Comparison of ENCODE assay signal across 1 cellular context in genomic region chr7:129845178-129845971, GRCh38.
TF ChIP-seq lines count a peak whose summit lies in the region.

No MANE protein-coding gene starts in this region.

TF ChIP-seq in K562, 482 proteins besides CTCF, POLR2A, EP300 and RAD21 (continued from another document):
- TF ChIP-seq, protein P1, sequence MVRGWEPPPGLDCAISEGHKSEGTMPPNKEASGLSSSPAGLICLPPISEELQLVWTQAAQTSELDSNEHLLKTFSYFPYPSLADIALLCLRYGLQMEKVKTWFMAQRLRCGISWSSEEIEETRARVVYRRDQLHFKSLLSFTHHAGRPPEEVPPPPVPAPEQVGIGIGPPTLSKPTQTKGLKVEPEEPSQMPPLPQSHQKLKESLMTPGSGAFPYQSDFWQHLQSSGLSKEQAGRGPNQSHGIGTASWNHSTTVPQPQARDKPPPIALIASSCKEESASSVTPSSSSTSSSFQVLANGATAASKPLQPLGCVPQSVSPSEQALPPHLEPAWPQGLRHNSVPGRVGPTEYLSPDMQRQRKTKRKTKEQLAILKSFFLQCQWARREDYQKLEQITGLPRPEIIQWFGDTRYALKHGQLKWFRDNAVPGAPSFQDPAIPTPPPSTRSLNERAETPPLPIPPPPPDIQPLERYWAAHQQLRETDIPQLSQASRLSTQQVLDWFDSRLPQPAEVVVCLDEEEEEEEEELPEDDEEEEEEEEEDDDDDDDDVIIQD (CRISPR knock-in tag; IDR thresholded peaks at IDR 0.05) = no peak
- TF ChIP-seq YY1 (IDR thresholded peaks at IDR 0.05; ENCODE audit: borderline replicate concordance in 1 of 3, control insufficient read depth in 1 of 3, extremely low read depth in 1 of 3, insufficient read depth in 3 of 3, insufficient read length in 1 of 3, insufficient replicate concordance in 2 of 3, low read depth in 1 of 3, low read length in 2 of 3) (no peak), MTA3 (IDR thresholded peaks at IDR 0.05; ENCODE audit: borderline replicate concordance) (no peak), DACH1 (IDR thresholded peaks at IDR 0.05; ENCODE audit: partially characterized antibody) (no peak), ZNF436 (CRISPR knock-in tag; IDR thresholded peaks at IDR 0.05) (no peak), CEBPB (tag; IDR thresholded peaks at IDR 0.05) (no peak), ARID3A (IDR thresholded peaks at IDR 0.05; ENCODE audit: borderline replicate concordance, low read depth, low read length) (no peak), ZBED1 (IDR thresholded peaks at IDR 0.05) (no peak), KAT2B (IDR thresholded peaks at IDR 0.05; ENCODE audit: low read depth, low read length) (no peak), ZKSCAN8 (CRISPR knock-in tag; IDR thresholded peaks at IDR 0.05) (no peak), HMGN3 (IDR thresholded peaks at IDR 0.05; ENCODE audit: borderline replicate concordance, extremely low read depth, insufficient read length, low read depth, low read length) (no peak), SETDB1 (IDR thresholded peaks at IDR 0.05; ENCODE audit: low read length) (no peak), THRAP3 (IDR thresholded peaks at IDR 0.05; ENCODE audit: borderline replicate concordance) (no peak), CAMTA2 (CRISPR knock-in tag; conservative IDR thresholded peaks at IDR 0.05) (no peak), BDP1 (IDR thresholded peaks at IDR 0.05; ENCODE audit: insufficient read depth, insufficient read length) (no peak), SUPT5H (IDR thresholded peaks at IDR 0.05) (no peak), U2AF1 (optimal IDR thresholded peaks at IDR 0.05; ENCODE audit: low read depth, low read length) (no peak), DMBX1 (CRISPR knock-in tag; IDR thresholded peaks at IDR 0.05; ENCODE audit: borderline replicate concordance) (no peak), HDGF (IDR thresholded peaks at IDR 0.05) (no peak), ZNF778 (CRISPR knock-in tag; IDR thresholded peaks at IDR 0.05) (no peak), ZBTB11 (CRISPR knock-in tag; IDR thresholded peaks at IDR 0.05) (no peak)
- TF ChIP-seq, protein P2, sequence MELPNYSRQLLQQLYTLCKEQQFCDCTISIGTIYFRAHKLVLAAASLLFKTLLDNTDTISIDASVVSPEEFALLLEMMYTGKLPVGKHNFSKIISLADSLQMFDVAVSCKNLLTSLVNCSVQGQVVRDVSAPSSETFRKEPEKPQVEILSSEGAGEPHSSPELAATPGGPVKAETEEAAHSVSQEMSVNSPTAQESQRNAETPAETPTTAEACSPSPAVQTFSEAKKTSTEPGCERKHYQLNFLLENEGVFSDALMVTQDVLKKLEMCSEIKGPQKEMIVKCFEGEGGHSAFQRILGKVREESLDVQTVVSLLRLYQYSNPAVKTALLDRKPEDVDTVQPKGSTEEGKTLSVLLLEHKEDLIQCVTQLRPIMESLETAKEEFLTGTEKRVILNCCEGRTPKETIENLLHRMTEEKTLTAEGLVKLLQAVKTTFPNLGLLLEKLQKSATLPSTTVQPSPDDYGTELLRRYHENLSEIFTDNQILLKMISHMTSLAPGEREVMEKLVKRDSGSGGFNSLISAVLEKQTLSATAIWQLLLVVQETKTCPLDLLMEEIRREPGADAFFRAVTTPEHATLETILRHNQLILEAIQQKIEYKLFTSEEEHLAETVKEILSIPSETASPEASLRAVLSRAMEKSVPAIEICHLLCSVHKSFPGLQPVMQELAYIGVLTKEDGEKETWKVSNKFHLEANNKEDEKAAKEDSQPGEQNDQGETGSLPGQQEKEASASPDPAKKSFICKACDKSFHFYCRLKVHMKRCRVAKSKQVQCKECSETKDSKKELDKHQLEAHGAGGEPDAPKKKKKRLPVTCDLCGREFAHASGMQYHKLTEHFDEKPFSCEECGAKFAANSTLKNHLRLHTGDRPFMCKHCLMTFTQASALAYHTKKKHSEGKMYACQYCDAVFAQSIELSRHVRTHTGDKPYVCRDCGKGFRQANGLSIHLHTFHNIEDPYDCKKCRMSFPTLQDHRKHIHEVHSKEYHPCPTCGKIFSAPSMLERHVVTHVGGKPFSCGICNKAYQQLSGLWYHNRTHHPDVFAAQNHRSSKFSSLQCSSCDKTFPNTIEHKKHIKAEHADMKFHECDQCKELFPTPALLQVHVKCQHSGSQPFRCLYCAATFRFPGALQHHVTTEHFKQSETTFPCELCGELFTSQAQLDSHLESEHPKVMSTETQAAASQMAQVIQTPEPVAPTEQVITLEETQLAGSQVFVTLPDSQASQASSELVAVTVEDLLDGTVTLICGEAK (IDR thresholded peaks at IDR 0.05) = no peak
- TF ChIP-seq, protein P2 (CRISPR knock-in tag; IDR thresholded peaks at IDR 0.05) = no peak
- TF ChIP-seq, protein P3, sequence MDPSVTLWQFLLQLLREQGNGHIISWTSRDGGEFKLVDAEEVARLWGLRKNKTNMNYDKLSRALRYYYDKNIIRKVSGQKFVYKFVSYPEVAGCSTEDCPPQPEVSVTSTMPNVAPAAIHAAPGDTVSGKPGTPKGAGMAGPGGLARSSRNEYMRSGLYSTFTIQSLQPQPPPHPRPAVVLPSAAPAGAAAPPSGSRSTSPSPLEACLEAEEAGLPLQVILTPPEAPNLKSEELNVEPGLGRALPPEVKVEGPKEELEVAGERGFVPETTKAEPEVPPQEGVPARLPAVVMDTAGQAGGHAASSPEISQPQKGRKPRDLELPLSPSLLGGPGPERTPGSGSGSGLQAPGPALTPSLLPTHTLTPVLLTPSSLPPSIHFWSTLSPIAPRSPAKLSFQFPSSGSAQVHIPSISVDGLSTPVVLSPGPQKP (CRISPR knock-in tag; IDR thresholded peaks at IDR 0.05) = no peak
- TF ChIP-seq, protein P4, sequence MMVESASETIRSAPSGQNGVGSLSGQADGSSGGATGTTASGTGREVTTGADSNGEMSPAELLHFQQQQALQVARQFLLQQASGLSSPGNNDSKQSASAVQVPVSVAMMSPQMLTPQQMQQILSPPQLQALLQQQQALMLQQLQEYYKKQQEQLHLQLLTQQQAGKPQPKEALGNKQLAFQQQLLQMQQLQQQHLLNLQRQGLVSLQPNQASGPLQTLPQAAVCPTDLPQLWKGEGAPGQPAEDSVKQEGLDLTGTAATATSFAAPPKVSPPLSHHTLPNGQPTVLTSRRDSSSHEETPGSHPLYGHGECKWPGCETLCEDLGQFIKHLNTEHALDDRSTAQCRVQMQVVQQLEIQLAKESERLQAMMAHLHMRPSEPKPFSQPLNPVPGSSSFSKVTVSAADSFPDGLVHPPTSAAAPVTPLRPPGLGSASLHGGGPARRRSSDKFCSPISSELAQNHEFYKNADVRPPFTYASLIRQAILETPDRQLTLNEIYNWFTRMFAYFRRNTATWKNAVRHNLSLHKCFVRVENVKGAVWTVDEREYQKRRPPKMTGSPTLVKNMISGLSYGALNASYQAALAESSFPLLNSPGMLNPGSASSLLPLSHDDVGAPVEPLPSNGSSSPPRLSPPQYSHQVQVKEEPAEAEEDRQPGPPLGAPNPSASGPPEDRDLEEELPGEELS (CRISPR knock-in tag; IDR thresholded peaks at IDR 0.05; ENCODE audit: borderline replicate concordance) = no peak
- TF ChIP-seq, protein P5, sequence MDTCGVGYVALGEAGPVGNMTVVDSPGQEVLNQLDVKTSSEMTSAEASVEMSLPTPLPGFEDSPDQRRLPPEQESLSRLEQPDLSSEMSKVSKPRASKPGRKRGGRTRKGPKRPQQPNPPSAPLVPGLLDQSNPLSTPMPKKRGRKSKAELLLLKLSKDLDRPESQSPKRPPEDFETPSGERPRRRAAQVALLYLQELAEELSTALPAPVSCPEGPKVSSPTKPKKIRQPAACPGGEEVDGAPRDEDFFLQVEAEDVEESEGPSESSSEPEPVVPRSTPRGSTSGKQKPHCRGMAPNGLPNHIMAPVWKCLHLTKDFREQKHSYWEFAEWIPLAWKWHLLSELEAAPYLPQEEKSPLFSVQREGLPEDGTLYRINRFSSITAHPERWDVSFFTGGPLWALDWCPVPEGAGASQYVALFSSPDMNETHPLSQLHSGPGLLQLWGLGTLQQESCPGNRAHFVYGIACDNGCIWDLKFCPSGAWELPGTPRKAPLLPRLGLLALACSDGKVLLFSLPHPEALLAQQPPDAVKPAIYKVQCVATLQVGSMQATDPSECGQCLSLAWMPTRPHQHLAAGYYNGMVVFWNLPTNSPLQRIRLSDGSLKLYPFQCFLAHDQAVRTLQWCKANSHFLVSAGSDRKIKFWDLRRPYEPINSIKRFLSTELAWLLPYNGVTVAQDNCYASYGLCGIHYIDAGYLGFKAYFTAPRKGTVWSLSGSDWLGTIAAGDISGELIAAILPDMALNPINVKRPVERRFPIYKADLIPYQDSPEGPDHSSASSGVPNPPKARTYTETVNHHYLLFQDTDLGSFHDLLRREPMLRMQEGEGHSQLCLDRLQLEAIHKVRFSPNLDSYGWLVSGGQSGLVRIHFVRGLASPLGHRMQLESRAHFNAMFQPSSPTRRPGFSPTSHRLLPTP (IDR thresholded peaks at IDR 0.05; ENCODE audit: borderline replicate concordance, extremely low read depth, insufficient read length) = no peak
TF ChIP-seq in K562: peak in this region for 43.
